ENCODE assay signal across 30 cellular contexts in the genomic region with DNA sequence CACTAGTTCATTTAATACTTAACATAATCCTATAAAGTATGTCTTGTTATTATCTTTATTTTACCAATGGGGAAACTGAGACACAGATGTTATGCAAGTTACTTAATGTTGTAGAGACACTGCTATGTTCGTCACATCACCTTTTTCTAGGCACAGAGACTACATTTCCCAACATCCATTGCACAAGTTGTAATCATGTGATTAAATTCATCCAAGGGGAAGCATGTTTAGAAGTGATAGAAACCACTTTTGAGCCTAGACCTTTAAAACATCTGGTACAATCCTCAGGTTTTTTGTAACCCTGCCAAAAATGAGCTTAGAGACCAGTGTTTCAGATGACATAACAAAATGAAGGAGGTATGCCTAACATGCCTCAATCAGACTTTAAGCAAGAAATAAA.
"Had no signal": no experiment of that assay in that cellular context is flagged by ENCODE, and none has a peak within 500 bp of the region (broad histone marks: within the 10 kb centered on the region; RNA-seq: fewer than 3 reads in every experiment).

No MANE protein-coding gene starts in this region.

- H3K4me3 ChIP-seq: coronary artery, dorsolateral prefrontal cortex had no signal

- H3K27ac ChIP-seq: brain microvascular endothelial cell, coronary artery, dorsolateral prefrontal cortex, VCaP had no signal

- DNase-seq: activated B cell treated with CpG ODN at 0.5 μM for 24 hours; activated CD4-positive, alpha-beta memory T cell treated with anti-CD3 and anti-CD28 coated beads for 36 hours; activated CD4-positive, alpha-beta T cell treated with anti-CD3 and anti-CD28 coated beads for 48 hours; activated CD4-positive, alpha-beta T cell treated with anti-CD3 and anti-CD28 coated beads, Interleukin-2, amount 50 U/mL, for 1 hour; activated CD8-positive, alpha-beta memory T cell treated with anti-CD3 and anti-CD28 coated beads, Interleukin-2, amount 10 ng/mL, durations not matched to agents 7 days and 5 days; activated CD8-positive, alpha-beta memory T cell treated with anti-CD3 and anti-CD28 coated beads, Interleukin-2, amount 50 U/mL, for 4 hours; activated CD8-positive, alpha-beta T cell treated with anti-CD3 and anti-CD28 coated beads, Interleukin-2, amount 10 ng/mL, durations not matched to agents 7 days and 5 days; activated gamma-delta T cell treated with Interleukin-2 at 50 U/mL for 16 hours; activated naive CD4-positive, alpha-beta T cell treated with anti-CD3 and anti-CD28 coated beads, Interleukin-2, amount 50 U/mL, for 16 hours; activated naive CD4-positive, alpha-beta T cell treated with Interleukin-2 at 50 U/mL for 16 hours; activated T-cell treated with anti-CD3 and anti-CD28 coated beads, Interleukin-2, amount 50 U/mL, for 1 hour; activated T-cell treated with anti-CD3 and anti-CD28 coated beads, Interleukin-2, amount 50 U/mL, for 48 hours; amniotic stem cell; anterior cingulate cortex; brain microvascular endothelial cell; dorsolateral prefrontal cortex; effector memory CD4-positive, alpha-beta T cell; endodermal cell; foreskin fibroblast; head of caudate nucleus; hippocampal formation; T-helper 17 cell; T1000 had no signal

- FAIRE-seq: astrocyte, bronchial epithelial cell, frontal cortex had no signal

- H3K27me3 ChIP-seq: brain microvascular endothelial cell, dorsolateral prefrontal cortex had no signal

- H3K36me3 ChIP-seq: brain microvascular endothelial cell had no signal

- ATAC-seq: activated CD4-positive, CD25-positive, alpha-beta regulatory T cell treated with anti-CD3 and anti-CD28 coated beads, Interleukin-2, amount 50 U/mL, for 24 hours; activated CD8-positive, alpha-beta memory T cell treated with anti-CD3 and anti-CD28 coated beads, Interleukin-2, amount 10 ng/mL, durations not matched to agents 7 days and 5 days; activated CD8-positive, alpha-beta T cell treated with anti-CD3 and anti-CD28 coated beads, Interleukin-2, amount 10 ng/mL, durations not matched to agents 7 days and 5 days; esophagus mucosa; T-helper 17 cell had no signal
